21 cellular contexts compared by ENCODE assay signal in genomic region chr19:8064866-8065486, GRCh38. TPM values are rescaled to one million over a fixed set of nuclear protein-coding genes. Genes with fewer than 3 reads are reported as not detected.
DNase-seq lines count a peak whose midpoint lies in the region; ATAC-seq, FAIRE-seq and TF ChIP-seq lines count a peak whose summit lies in the region.
"Had no signal": no experiment of that assay in that cellular context is flagged by ENCODE, and none has a peak within 500 bp of the region (broad histone marks: within the 10 kb centered on the region; RNA-seq: fewer than 3 reads in every experiment).

No MANE protein-coding gene starts in this region.

- no peaks in the 10 kb centered on the region for H3K4me1 ChIP-seq in astrocyte (ENCODE audit: insufficient read depth, low read length)
- H3K4me1 ChIP-seq in small intestine (ENCODE audit: control insufficient read depth in 2 of 2, insufficient read depth in 1 of 2, low read depth in 1 of 2, low read length in 1 of 2) = peaks cover 0 to 3% of the 10 kb centered on the region in 2 donors
- H3K4me1 ChIP-seq: BE2C had no signal

- no peak overlapping the region for H3K27ac ChIP-seq in astrocyte (ENCODE audit: low read depth, low read length)
- H3K27ac ChIP-seq in small intestine (ENCODE audit: low read depth in 1 of 2, low read length in 1 of 2) = peak overlapping the region in 1 of 2 donors; percentile 6

- no peaks in the 10 kb centered on the region for H4K20me1 ChIP-seq in astrocyte (ENCODE audit: insufficient read depth, low read length)

- no peak overlapping the region for H3K9ac ChIP-seq in astrocyte (ENCODE audit: low read length)

- intact Hi-C loops in CD14-positive monocyte (cut with micrococcal nuclease) (no loop called here), natural killer cell (cut with micrococcal nuclease) (no loop called here)

- 20 to 63% (median 31%) methylated on average over 16 of the region's 16 CpGs for WGBS in small intestine, 3 donors

- H3K36me3 Mint-ChIP-seq in CD14-positive monocyte (no peaks in the 10 kb centered on the region), astrocyte (ENCODE audit: low read depth, unreplicated experiment) (no peaks in the 10 kb centered on the region), natural killer cell (peaks cover 3% of the 10 kb centered on the region), HFFc6 (ENCODE audit: low read depth) (no peaks in the 10 kb centered on the region)
- H3K36me3 Mint-ChIP-seq: CD8-positive, alpha-beta T cell; IgD-negative memory B cell had no signal

- DNase-seq in CD14-positive monocyte (ENCODE audit: low spot score) = no peak
- DNase-seq in astrocyte (ENCODE audit: low read depth) = no peak
- DNase-seq in natural killer cell = no peak
- DNase-seq in small intestine = peak; percentile 64
- DNase-seq in HFFc6 = no peak
- DNase-seq in NCI-H1930 (lab: John Stamatoyannopoulos, UW) = no peak
- no peak for DNase-seq in NCI-H1105 (lab: John Stamatoyannopoulos, UW)
- DNase-seq: ACHN; BE2C; CD8-positive, alpha-beta T cell; COR-L47; DMS79; GDM1; H9; KBM-7 had no signal

- H3K27me3 Mint-ChIP-seq in CD14-positive monocyte (ENCODE audit: low read depth in 3 of 3) = peaks cover 6 to 10% (median 10%) of the 10 kb centered on the region in 3 donors
- H3K27me3 Mint-ChIP-seq in astrocyte (ENCODE audit: low read depth, unreplicated experiment) = peaks cover 5% of the 10 kb centered on the region
- no peaks in the 10 kb centered on the region for H3K27me3 Mint-ChIP-seq in natural killer cell (ENCODE audit: low read depth in 2 of 2)
- peaks cover 16% of the 10 kb centered on the region for H3K27me3 Mint-ChIP-seq in HFFc6 (ENCODE audit: insufficient read depth)

- FAIRE-seq in astrocyte (lab: Jason Lieb, UNC) (no peak), small intestine (lab: Jason Lieb, UNC) (no peak)
- FAIRE-seq: A204.1, H1, HepG2 had no signal

- H3K4me2 ChIP-seq in astrocyte (ENCODE audit: low read length) = no peak overlapping the region

- TF ChIP-seq CTCF in CD14-positive monocyte (IDR thresholded peaks at IDR 0.05) = no peak
- no peak for TF ChIP-seq CTCF in astrocyte (IDR thresholded peaks at IDR 0.05; ENCODE audit: insufficient read depth, low read depth, low read length)
- no peak for TF ChIP-seq CTCF in natural killer cell (IDR thresholded peaks at IDR 0.05)
- TF ChIP-seq CTCF in HFFc6 (IDR thresholded peaks at IDR 0.05) = no peak

- peaks cover 3% of the 10 kb centered on the region for H3K9me3 ChIP-seq in astrocyte (ENCODE audit: insufficient read depth, low read depth, low read length)
- H3K9me3 ChIP-seq in small intestine (ENCODE audit: control insufficient read depth, low read depth) = no peaks in the 10 kb centered on the region

- H2AFZ ChIP-seq in astrocyte (ENCODE audit: low read depth, low read length) = no peak overlapping the region

- H3K27ac Mint-ChIP-seq in CD14-positive monocyte = peak overlapping the region in 3 of 7 donors; percentile 43 to 66 (median 46)
- H3K27ac Mint-ChIP-seq in astrocyte (ENCODE audit: unreplicated experiment) = peak overlapping the region; percentile 18
- H3K27ac Mint-ChIP-seq in natural killer cell = peak overlapping the region; percentile 21 to 57
- H3K27ac Mint-ChIP-seq in HFFc6 = no peak overlapping the region
- H3K27ac Mint-ChIP-seq: CD8-positive, alpha-beta T cell; H9; IgD-negative memory B cell had no signal

- H3K79me2 ChIP-seq in astrocyte (ENCODE audit: insufficient read depth, low read length) = no peaks in the 10 kb centered on the region

- H3K9me3 Mint-ChIP-seq in CD14-positive monocyte (peaks cover 6 to 14% (median 9%) of the 10 kb centered on the region in 7 donors), astrocyte (ENCODE audit: unreplicated experiment) (no peaks in the 10 kb centered on the region), natural killer cell (peaks cover 0 to 2% of the 10 kb centered on the region in 2 donors), HFFc6 (peaks cover 17% of the 10 kb centered on the region)

- H3K4me3 Mint-ChIP-seq in CD14-positive monocyte (peak overlapping the region; percentile 31 to 42), astrocyte (ENCODE audit: unreplicated experiment) (no peak overlapping the region), natural killer cell (peak overlapping the region; percentile 35), HFFc6 (no peak overlapping the region)
- H3K4me3 Mint-ChIP-seq: CD8-positive, alpha-beta T cell; H9 had no signal

- H3K27me3 ChIP-seq in astrocyte (ENCODE audit: insufficient read depth, low read length) (no peaks in the 10 kb centered on the region), small intestine (ENCODE audit: control insufficient read depth in 2 of 2, insufficient read depth in 2 of 2, low read length in 2 of 2) (no peaks in the 10 kb centered on the region)

- ATAC-seq in natural killer cell (peak in 2 of 3 donors; percentile 53 to 63), GM19455 (IDR thresholded peaks at IDR 0.05; ENCODE audit: unreplicated experiment) (no peak)
- ATAC-seq: CD8-positive, alpha-beta T cell; HepG2 had no signal

- no peaks in the 10 kb centered on the region for H3K36me3 ChIP-seq in astrocyte (ENCODE audit: insufficient read depth, low read length)
- peaks cover 0 to 7% of the 10 kb centered on the region in 2 donors for H3K36me3 ChIP-seq in small intestine (ENCODE audit: control insufficient read depth in 2 of 2, insufficient read depth in 2 of 2, low read length in 2 of 2)
- H3K36me3 ChIP-seq: BE2C had no signal

- no peak overlapping the region for H3K4me3 ChIP-seq in astrocyte (ENCODE audit: insufficient read depth, low read depth, low read length)
- H3K4me3 ChIP-seq in small intestine (ENCODE audit: low read depth in 1 of 2, low read length in 2 of 2) = no peak overlapping the region

- H3K4me1 Mint-ChIP-seq in CD14-positive monocyte (peaks cover 16% of the 10 kb centered on the region), astrocyte (ENCODE audit: low read depth, unreplicated experiment) (no peaks in the 10 kb centered on the region), natural killer cell (peaks cover 8 to 10% of the 10 kb centered on the region in 2 donors), HFFc6 (ENCODE audit: low read depth) (no peaks in the 10 kb centered on the region)

RNA-seq across cellular contexts. Expression of gene CCL25, which starts 12.4 kb away (rescaled TPM):
- polyA plus RNA-seq in CD14-positive monocyte (not detected), small intestine (100 to 1,000 TPM; 156 to 585 (median 243) TPM)
- total RNA-seq in astrocyte (not detected in 2 replicates), natural killer cell (under 1 TPM in 1 of 3 donors, not detected in 2; 0.28 TPM)
- not detected for total RNA-seq in HFFc6 (2021; fragmentation: NEBNext Ultra II Directional; extraction: Animal tissue kit (Norgen Biotek cat#: 25700))
- total RNA-seq: CD8-positive, alpha-beta T cell; Daoy; H1; H9; HepG2 had no signal
- polyA plus RNA-seq: HepG2 had no signal

RNA-seq across cellular contexts. Expression of gene ELAVL1, which starts 59.5 kb away (rescaled TPM):
- polyA plus RNA-seq in CD14-positive monocyte (10 to 100 TPM; 30.7 to 31.1 TPM), small intestine (10 to 100 TPM; 14.6 to 34.4 (median 18.3) TPM)
- total RNA-seq in astrocyte (107 TPM in 2 replicates), natural killer cell (10 to 100 TPM; 36.9 to 43.9 (median 43.8) TPM)
- total RNA-seq in HFFc6 (2021; fragmentation: NEBNext Ultra II Directional; extraction: Animal tissue kit (Norgen Biotek cat#: 25700)) = 100 to 1,000 TPM; 105 to 127 (median 115) TPM

Comparison
In these comparisons a context has a peak if more than half of its experiments do, and no peak if none do; other contexts are left out.
1. H3K4me3 Mint-ChIP-seq: peak in CD14-positive monocyte (2 of 2) and natural killer cell (single experiment); none in astrocyte (single experiment) and HFFc6 (single experiment).